Comparison of ENCODE assay signal across 10 cellular contexts in genomic region chr3:182621435-182622240, GRCh38.
DNase-seq lines count a peak whose midpoint lies in the region; ATAC-seq lines count a peak whose summit lies in the region.
"Had no signal": no experiment of that assay in that cellular context is flagged by ENCODE, and none has a peak within 500 bp of the region (broad histone marks: within the 10 kb centered on the region; RNA-seq: fewer than 3 reads in every experiment).

No MANE protein-coding gene starts in this region.

- DNase-seq in NCI-H2107 treated with DMSO at 0.1 percent for 48 hours (lab: John Stamatoyannopoulos, UW; ENCODE audit: unreplicated experiment) (peak; percentile 43), NCI-H2107 (lab: John Stamatoyannopoulos, UW) (no peak), NCI-H2029 (lab: John Stamatoyannopoulos, UW) (peak; percentile 17), dermis blood vessel endothelial cell (peak; percentile 5), pons (ENCODE audit: low spot score) (peak; percentile 42)
- no peak for DNase-seq in effector memory CD8-positive, alpha-beta T cell
- DNase-seq: activated CD4-positive, alpha-beta memory T cell treated with anti-CD3 and anti-CD28 coated beads for 36 hours; SIG-M5 had no signal

- no peaks in the 10 kb centered on the region for H3K9me3 Mint-ChIP-seq in effector memory CD8-positive, alpha-beta T cell
- H3K9me3 Mint-ChIP-seq: activated CD4-positive, alpha-beta memory T cell treated with anti-CD3 and anti-CD28 coated beads for 36 hours had no signal

- ATAC-seq in GM19463 (IDR thresholded peaks at IDR 0.05; ENCODE audit: unreplicated experiment) (no peak), GM21381 (IDR thresholded peaks at IDR 0.05; ENCODE audit: unreplicated experiment) (no peak)
- ATAC-seq in effector memory CD8-positive, alpha-beta T cell (replicated peaks): no peak

- H3K27me3 Mint-ChIP-seq in effector memory CD8-positive, alpha-beta T cell: peaks cover 7 to 18% of the 10 kb centered on the region in 2 donors
- H3K27me3 Mint-ChIP-seq: activated CD4-positive, alpha-beta memory T cell treated with anti-CD3 and anti-CD28 coated beads for 36 hours had no signal

- H3K4me1 Mint-ChIP-seq in effector memory CD8-positive, alpha-beta T cell (ENCODE audit: low read depth in 2 of 2): no peaks in the 10 kb centered on the region

- H3K27ac Mint-ChIP-seq in effector memory CD8-positive, alpha-beta T cell: no peak overlapping the region
- H3K27ac Mint-ChIP-seq: activated CD4-positive, alpha-beta memory T cell treated with anti-CD3 and anti-CD28 coated beads for 36 hours had no signal

- H3K36me3 Mint-ChIP-seq in effector memory CD8-positive, alpha-beta T cell (ENCODE audit: insufficient read depth): no peaks in the 10 kb centered on the region
- H3K36me3 Mint-ChIP-seq: activated CD4-positive, alpha-beta memory T cell treated with anti-CD3 and anti-CD28 coated beads for 36 hours had no signal

- H3K4me3 Mint-ChIP-seq in effector memory CD8-positive, alpha-beta T cell: no peak overlapping the region
- H3K4me3 Mint-ChIP-seq: activated CD4-positive, alpha-beta memory T cell treated with anti-CD3 and anti-CD28 coated beads for 36 hours had no signal

Comparison
In these comparisons a context has a peak if more than half of its experiments do, and no peak if none do; other contexts are left out.
1. DNase-seq: peak in NCI-H2107 treated with DMSO at 0.1 percent for 48 hours (single experiment), NCI-H2029 (single experiment), dermis blood vessel endothelial cell (single experiment) and pons (single experiment); none in NCI-H2107 (single experiment) and effector memory CD8-positive, alpha-beta T cell (0 of 3).